In the genomic region with DNA sequence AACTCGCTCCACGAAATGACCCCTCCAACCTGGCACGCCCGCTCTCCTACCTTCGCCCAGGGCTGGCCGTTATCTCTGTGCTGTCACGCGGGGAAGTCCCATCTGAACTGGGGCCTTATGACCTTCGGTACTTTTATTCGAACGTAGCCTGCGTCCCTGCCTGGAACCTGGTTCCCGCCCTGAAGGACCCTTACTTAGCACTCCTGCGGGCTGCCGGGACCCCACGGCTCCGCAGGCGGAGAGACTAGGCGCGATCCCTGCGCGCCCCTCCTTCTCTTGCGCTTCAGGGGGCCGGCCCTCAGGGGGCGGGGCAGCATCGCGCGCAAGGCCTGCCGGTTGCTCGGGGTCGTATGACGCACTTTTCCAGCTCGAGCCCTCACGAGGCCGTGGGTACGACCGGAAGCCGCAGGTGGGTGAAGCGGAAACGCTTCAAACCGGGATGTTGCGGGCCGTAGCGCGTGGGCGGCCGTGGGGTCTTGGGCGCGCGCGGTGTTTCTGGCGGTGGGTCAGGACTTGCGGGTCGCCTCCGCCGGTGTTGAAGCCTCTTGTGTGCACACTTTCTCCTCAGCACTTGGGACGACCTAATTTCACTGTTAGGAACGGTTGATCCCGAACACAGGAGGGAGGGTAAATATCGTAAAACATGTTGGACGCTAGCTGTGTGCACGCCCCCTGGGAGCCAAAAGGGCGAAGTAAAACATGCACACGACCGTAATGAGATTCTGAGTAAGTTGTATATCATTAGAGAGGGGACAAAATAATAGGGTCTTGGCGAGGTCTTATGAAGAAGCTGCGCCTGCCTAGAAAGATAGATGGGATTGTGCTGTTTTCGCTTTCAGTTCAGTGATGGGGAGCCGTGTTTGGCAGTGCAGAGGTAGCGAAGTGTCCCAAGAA, we compare ENCODE assay signal across 8 cellular contexts. TPM values are rescaled to one million over a fixed set of nuclear protein-coding genes. Genes with fewer than 3 reads are reported as not detected.
DNase-seq lines count a peak whose midpoint lies in the region; ATAC-seq and TF ChIP-seq lines count a peak whose summit lies in the region.

Gene LIPT1 (plus strand): TSS at position 325 of the 894 bp plus-strand sequence. CDS start 6,991 bp downstream, outside the sequence.
A gene with protein sequence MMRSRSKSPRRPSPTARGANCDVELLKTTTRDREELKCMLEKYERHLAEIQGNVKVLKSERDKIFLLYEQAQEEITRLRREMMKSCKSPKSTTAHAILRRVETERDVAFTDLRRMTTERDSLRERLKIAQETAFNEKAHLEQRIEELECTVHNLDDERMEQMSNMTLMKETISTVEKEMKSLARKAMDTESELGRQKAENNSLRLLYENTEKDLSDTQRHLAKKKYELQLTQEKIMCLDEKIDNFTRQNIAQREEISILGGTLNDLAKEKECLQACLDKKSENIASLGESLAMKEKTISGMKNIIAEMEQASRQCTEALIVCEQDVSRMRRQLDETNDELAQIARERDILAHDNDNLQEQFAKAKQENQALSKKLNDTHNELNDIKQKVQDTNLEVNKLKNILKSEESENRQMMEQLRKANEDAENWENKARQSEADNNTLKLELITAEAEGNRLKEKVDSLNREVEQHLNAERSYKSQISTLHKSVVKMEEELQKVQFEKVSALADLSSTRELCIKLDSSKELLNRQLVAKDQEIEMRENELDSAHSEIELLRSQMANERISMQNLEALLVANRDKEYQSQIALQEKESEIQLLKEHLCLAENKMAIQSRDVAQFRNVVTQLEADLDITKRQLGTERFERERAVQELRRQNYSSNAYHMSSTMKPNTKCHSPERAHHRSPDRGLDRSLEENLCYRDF (minus strand): TSS at position 300 of the 894 bp plus-strand sequence. CDS start 45,503 bp downstream, outside the sequence.

- H3K36me3 ChIP-seq in testis (ENCODE audit: low read depth, missing control alignments) = no peaks in the 10 kb centered on the region

- intact Hi-C loops in testis (cut with DNase I; ENCODE audit: low total_unique reads) = no loop called here

- in situ Hi-C loops in SK-MEL-5 (cut with HindIII; ENCODE audit: low pct_unique_long_range_greater_than_20kb, low sequenced_read_pairs) = no loop called here

- peak; percentile 97 for ATAC-seq in omental fat pad (ENCODE audit: low FRiP score)

- DNase-seq in HFFc6 (peak; percentile 79), NAMALWA (ENCODE audit: low spot score) (peak; percentile 95), SK-MEL-5 (ENCODE audit: low read depth, low spot score) (peak; percentile 93), glomerular endothelial cell (ENCODE audit: extremely low read depth, low read depth, low spot score) (peak; percentile 36), omental fat pad (ENCODE audit: low spot score) (peak; percentile 72), testis (peak; percentile 96)

- peak within 1 kb of the TSS; percentile 86 for H3K27ac Mint-ChIP-seq in HFFc6
- H3K27ac Mint-ChIP-seq in activated naive CD4-positive, alpha-beta T cell treated with anti-CD3 and anti-CD28 coated beads, Interleukin-2, amount 50 U/mL, for 24 hours = peak within 1 kb of the TSS; percentile 98

- H3K9me3 ChIP-seq in testis = no peaks in the 10 kb centered on the region

- peak within 1 kb of the TSS; percentile 90 for H3K4me3 Mint-ChIP-seq in HFFc6
- no peak within 1 kb of the TSS for H3K4me3 Mint-ChIP-seq in activated naive CD4-positive, alpha-beta T cell treated with anti-CD3 and anti-CD28 coated beads, Interleukin-2, amount 50 U/mL, for 24 hours

- H3K27ac ChIP-seq in testis = peak within 1 kb of the TSS; percentile 89 to 94

- 1 to 2% methylated on average over 30 to 54 of the region's 70 CpGs for WGBS in testis, 2 donors

- no peaks in the 10 kb centered on the region for H3K27me3 ChIP-seq in testis

- no peaks in the 10 kb centered on the region for H3K9me3 Mint-ChIP-seq in HFFc6
- H3K9me3 Mint-ChIP-seq in activated naive CD4-positive, alpha-beta T cell treated with anti-CD3 and anti-CD28 coated beads, Interleukin-2, amount 50 U/mL, for 24 hours = no peaks in the 10 kb centered on the region

- no peaks in the 10 kb centered on the region; the same call in 1 of the 2 replicates for H3K27me3 Mint-ChIP-seq in HFFc6 (ENCODE audit: insufficient read depth)
- H3K27me3 Mint-ChIP-seq in activated naive CD4-positive, alpha-beta T cell treated with anti-CD3 and anti-CD28 coated beads, Interleukin-2, amount 50 U/mL, for 24 hours = no peaks in the 10 kb centered on the region

- TF ChIP-seq POLR2A in testis (IDR thresholded peaks at IDR 0.05) = peak; percentile 75

- 0 out of 2 replicates have a peak, but pooled peaks cover 4% of the 10 kb centered on the region for H3K36me3 Mint-ChIP-seq in HFFc6 (ENCODE audit: low read depth)
- peaks cover 13% of the 10 kb centered on the region for H3K36me3 Mint-ChIP-seq in activated naive CD4-positive, alpha-beta T cell treated with anti-CD3 and anti-CD28 coated beads, Interleukin-2, amount 50 U/mL, for 24 hours

- H3K4me3 ChIP-seq in GM08714 (ENCODE audit: low read length) (peak within 1 kb of the TSS; percentile 95), testis (peak within 1 kb of the TSS; percentile 69 to 84)

- peaks cover 13% of the 10 kb centered on the region for H3K4me1 ChIP-seq in testis

- H3K4me1 Mint-ChIP-seq in HFFc6 (ENCODE audit: low read depth) = peaks cover 12% of the 10 kb centered on the region
- H3K4me1 Mint-ChIP-seq in activated naive CD4-positive, alpha-beta T cell treated with anti-CD3 and anti-CD28 coated beads, Interleukin-2, amount 50 U/mL, for 24 hours = peaks cover 43% of the 10 kb centered on the region

- TF ChIP-seq CTCF in HFFc6 (IDR thresholded peaks at IDR 0.05) (peak; percentile 46; the same call in 1 of the 2 replicates), omental fat pad (IDR thresholded peaks at IDR 0.05) (no peak), testis (IDR thresholded peaks at IDR 0.05) (peak in 1 of 3 experiments; percentile 18)

RNA-seq across cellular contexts. Expression of gene LIPT1, which starts in this region (rescaled TPM):
- 1 to 10 TPM; 2.5 to 3.8 (median 3.3) TPM for total RNA-seq in HFFc6 (2021; fragmentation: NEBNext Ultra II Directional; extraction: Animal tissue kit (Norgen Biotek cat#: 25700))
- total RNA-seq in SK-MEL-5 (2014; rRNA removed; shearing (Covaris generic)) = 13.7 and 13.8 TPM in 2 replicates
- 6.0 and 9.1 TPM in 2 replicates for polyA plus RNA-seq in SK-MEL-5 (2015; cell fraction: cytosol; rRNA removed)
- 32.5 and 85.5 TPM in 2 replicates for polyA plus RNA-seq in SK-MEL-5 (2015; cell fraction: nucleus; rRNA removed)
- total RNA-seq in glomerular endothelial cell = 2.8 and 7.6 TPM in 2 replicates
- 10 to 100 TPM in 1 of 4 donors, 1 to 10 TPM in 3; 3.4 to 13.4 (median 7.0) TPM for total RNA-seq in omental fat pad
- total RNA-seq in testis = 10 to 100 TPM; 12.8 to 14.1 TPM
- 23.2 TPM for polyA plus RNA-seq in testis (ENCODE audit: insufficient read depth, low read depth, low replicate concordance)

RNA-seq across cellular contexts. Expression of the second gene that starts in this region (rescaled TPM):
- 1 to 10 TPM in 4 of 6 experiments, under 1 TPM in 2; 0.83 to 2.0 (median 1.3) TPM for total RNA-seq in HFFc6 (2021; fragmentation: NEBNext Ultra II Directional; extraction: Animal tissue kit (Norgen Biotek cat#: 25700))
- total RNA-seq in SK-MEL-5 (2014; rRNA removed; shearing (Covaris generic)) = 4.4 and 10.5 TPM in 2 replicates
- 1.4 and 8.0 TPM in 2 replicates for polyA plus RNA-seq in SK-MEL-5 (2015; cell fraction: cytosol; rRNA removed)
- polyA plus RNA-seq in SK-MEL-5 (2015; cell fraction: nucleus; rRNA removed) = 7.0 and 10.1 TPM in 2 replicates
- 5.5 TPM in 2 replicates for total RNA-seq in glomerular endothelial cell
- total RNA-seq in omental fat pad = 10 to 100 TPM in 2 of 4 donors, 1 to 10 TPM in 2; 4.7 to 19.5 (median 8.5) TPM
- 100 to 1,000 TPM in 1 of 2 donors, 10 to 100 TPM in 1; 42.4 to 110 TPM for total RNA-seq in testis
- polyA plus RNA-seq in testis (ENCODE audit: insufficient read depth, low read depth, low replicate concordance) = 85.6 TPM

Comparison
In these comparisons a context has a peak if more than half of its experiments do, and no peak if none do; other contexts are left out.
1. Peak in every context shown above with its lines: DNase-seq, ATAC-seq, H3K4me3 ChIP-seq and H3K27ac ChIP-seq.
2. DNase-seq: peak in every context shown above with its lines; median percentile 96 in testis; 95 in NAMALWA; 93 in SK-MEL-5; 79 in HFFc6; 72 in omental fat pad; 36 in glomerular endothelial cell.